In the genomic region with DNA sequence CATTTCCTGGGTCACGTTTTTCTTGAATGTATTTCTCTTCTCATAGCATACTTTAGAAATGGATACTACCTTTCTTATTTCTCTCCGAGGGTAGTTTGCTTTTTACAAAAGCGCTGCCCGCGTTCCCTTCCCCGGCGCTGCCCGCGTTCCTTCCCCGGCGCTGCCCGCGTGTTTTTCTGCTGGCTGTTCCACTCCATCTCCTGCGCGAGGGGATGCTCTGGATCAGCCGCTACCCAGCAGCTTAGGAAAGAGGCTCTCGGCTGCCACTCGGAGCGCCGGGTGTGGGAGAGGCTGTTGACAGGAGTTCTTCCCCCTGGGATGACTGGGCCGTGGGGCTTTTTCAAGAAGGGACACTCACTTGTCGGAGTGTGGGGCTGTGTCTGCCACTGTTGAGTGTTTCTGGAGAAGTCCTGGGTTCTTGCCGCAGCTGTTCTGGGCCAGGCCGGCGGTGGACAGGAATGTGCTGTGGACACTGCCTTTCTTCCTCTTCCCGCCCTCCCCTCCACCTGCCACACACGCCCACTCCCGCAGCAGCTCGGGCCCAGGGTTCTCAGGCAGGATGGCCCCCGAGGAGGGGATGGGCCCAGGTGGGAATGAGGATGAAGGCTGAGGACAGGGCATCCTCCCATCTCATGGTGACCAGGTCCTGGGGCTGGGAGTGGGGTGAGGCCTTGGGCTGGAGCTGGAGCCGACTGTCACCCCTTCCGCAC, we compare ENCODE assay signal across 25 cellular contexts. TPM values are rescaled to one million over a fixed set of nuclear protein-coding genes. Genes with fewer than 3 reads are reported as not detected.
A peak's percentile ranks its signal among the peaks of the same experiment; 100 is the strongest.
DNase-seq lines count a peak whose midpoint lies in the region; ATAC-seq and TF ChIP-seq lines count a peak whose summit lies in the region.
"Had no signal": no experiment of that assay in that cellular context is flagged by ENCODE, and none has a peak within 500 bp of the region (broad histone marks: within the 10 kb centered on the region; RNA-seq: fewer than 3 reads in every experiment).

No MANE protein-coding gene starts in this region.

- peaks cover 20% of the 10 kb centered on the region for H3K4me1 Mint-ChIP-seq in activated naive CD4-positive, alpha-beta T cell treated with anti-CD3 and anti-CD28 coated beads, Interleukin-2, amount 10 ng/mL, durations not matched to agents 7 days and 5 days
- H3K4me1 Mint-ChIP-seq in chondrocyte (ENCODE audit: low read depth) = no peaks in the 10 kb centered on the region

- intact Hi-C loops in lower lobe of right lung (cut with DNase I) = no loop called here
- intact Hi-C loops in spleen (cut with DNase I; ENCODE audit: low total_unique reads) = no loop called here

- H3K27ac ChIP-seq in lower lobe of right lung (no peak overlapping the region), spleen (no peak overlapping the region)
- H3K27ac ChIP-seq: Peyer's patch had no signal

- H3K4me1 ChIP-seq in lower lobe of right lung = peaks cover 6% of the 10 kb centered on the region
- H3K4me1 ChIP-seq in spleen = peaks cover 0 to 10% (median 9%) of the 10 kb centered on the region in 6 donors
- H3K4me1 ChIP-seq: Caco-2 had no signal

- WGBS in spleen, 5 donors = 84 to 90% (median 87%) methylated on average over 31 to 32 of the region's 32 CpGs

- ATAC-seq in lower lobe of right lung = no peak
- ATAC-seq: GM23338, HCT116 had no signal

- no peak for TF ChIP-seq POLR2A in spleen (IDR thresholded peaks at IDR 0.05)

- H3K36me3 ChIP-seq in lower lobe of right lung = no peaks in the 10 kb centered on the region
- H3K36me3 ChIP-seq in spleen = no peaks in the 10 kb centered on the region
- H3K36me3 ChIP-seq: Peyer's patch had no signal

- no peaks in the 10 kb centered on the region for H3K36me3 Mint-ChIP-seq in activated naive CD4-positive, alpha-beta T cell treated with anti-CD3 and anti-CD28 coated beads, Interleukin-2, amount 10 ng/mL, durations not matched to agents 7 days and 5 days
- no peaks in the 10 kb centered on the region for H3K36me3 Mint-ChIP-seq in chondrocyte (ENCODE audit: low read depth)
- H3K36me3 Mint-ChIP-seq: CD4-positive, CD25-positive, alpha-beta regulatory T cell; IgD-negative memory B cell had no signal

- H3K4me3 ChIP-seq in lower lobe of right lung (no peak overlapping the region), spleen (no peak overlapping the region)
- H3K4me3 ChIP-seq: GM23338, Peyer's patch had no signal

- no peaks in the 10 kb centered on the region for H3K27me3 ChIP-seq in lower lobe of right lung (ENCODE audit: low read depth)
- H3K27me3 ChIP-seq in spleen (replicated peaks in 1 of 7) = peaks cover 0 to 45% (median 0%) of the 10 kb centered on the region in 7 donors
- H3K27me3 ChIP-seq: Peyer's patch had no signal

- peak overlapping the region; percentile 68 for H3K27ac Mint-ChIP-seq in activated naive CD4-positive, alpha-beta T cell treated with anti-CD3 and anti-CD28 coated beads, Interleukin-2, amount 10 ng/mL, durations not matched to agents 7 days and 5 days
- no peak overlapping the region for H3K27ac Mint-ChIP-seq in chondrocyte (ENCODE audit: unreplicated experiment)
- H3K27ac Mint-ChIP-seq: GM23338, IgD-negative memory B cell had no signal

- H3K9me3 ChIP-seq in lower lobe of right lung = no peaks in the 10 kb centered on the region
- no peaks in the 10 kb centered on the region for H3K9me3 ChIP-seq in spleen
- H3K9me3 ChIP-seq: Caco-2, Peyer's patch had no signal

- TF ChIP-seq CTCF in chondrocyte (IDR thresholded peaks at IDR 0.05) = no peak
- TF ChIP-seq CTCF in lower lobe of right lung (IDR thresholded peaks at IDR 0.05) = no peak
- no peak for TF ChIP-seq CTCF in spleen (IDR thresholded peaks at IDR 0.05 in 8 of 11, conservative IDR thresholded peaks at IDR 0.05 in 3 of 11)

- H3K4me3 Mint-ChIP-seq in activated naive CD4-positive, alpha-beta T cell treated with anti-CD3 and anti-CD28 coated beads, Interleukin-2, amount 10 ng/mL, durations not matched to agents 7 days and 5 days = no peak overlapping the region
- no peak overlapping the region for H3K4me3 Mint-ChIP-seq in chondrocyte (ENCODE audit: unreplicated experiment)
- H3K4me3 Mint-ChIP-seq: CD4-positive, CD25-positive, alpha-beta regulatory T cell; GM23338 had no signal

- no peaks in the 10 kb centered on the region for H3K9me3 Mint-ChIP-seq in activated naive CD4-positive, alpha-beta T cell treated with anti-CD3 and anti-CD28 coated beads, Interleukin-2, amount 10 ng/mL, durations not matched to agents 7 days and 5 days
- no peaks in the 10 kb centered on the region for H3K9me3 Mint-ChIP-seq in chondrocyte (ENCODE audit: low read depth)
- H3K9me3 Mint-ChIP-seq: IgD-negative memory B cell had no signal

- DNase-seq in activated naive CD4-positive, alpha-beta T cell treated with anti-CD3 and anti-CD28 coated beads, Interleukin-2, amount 10 ng/mL, durations not matched to agents 7 days and 5 days = no peak
- no peak for DNase-seq in activated naive CD4-positive, alpha-beta T cell treated with anti-CD3 and anti-CD28 coated beads, Interleukin-2, amount 50 U/mL, for 16 hours
- DNase-seq in chondrocyte (ENCODE audit: low spot score) (peak; percentile 91), lower lobe of right lung (peak; percentile 40), spleen (peak; percentile 73), NCI-H748 (lab: John Stamatoyannopoulos, UW; ENCODE audit: unreplicated experiment) (no peak), NCI-H1436 (lab: John Stamatoyannopoulos, UW) (no peak), RPMI8226 (no peak)
- DNase-seq: 8988T; Caco-2; CD4-positive, CD25-positive, alpha-beta regulatory T cell; GF-D8; Karpas-422; NCI-H1417 treated with DMSO at 0.1 percent for 48 hours; NCI-H2029 treated with DMSO at 0.1 percent for 48 hours; NCI-H2171; NCI-H446; NK-92 treated with Interleukin-12 subunit alpha and Interleukin-12 subunit beta, amount 100 ng/mL, for 24 hours; SHP77 had no signal

- CTCF ChIA-PET in activated naive CD4-positive, alpha-beta T cell treated with anti-CD3 and anti-CD28 coated beads, Interleukin-2, amount 10 ng/mL, durations not matched to agents 7 days and 5 days (lab: Charles Lee) = no interaction called here

- H3K27me3 Mint-ChIP-seq in activated naive CD4-positive, alpha-beta T cell treated with anti-CD3 and anti-CD28 coated beads, Interleukin-2, amount 10 ng/mL, durations not matched to agents 7 days and 5 days = peaks cover 20% of the 10 kb centered on the region
- peaks cover 16% of the 10 kb centered on the region for H3K27me3 Mint-ChIP-seq in chondrocyte (ENCODE audit: low read depth)
- H3K27me3 Mint-ChIP-seq: CD4-positive, CD25-positive, alpha-beta regulatory T cell had no signal

RNA-seq across cellular contexts. Expression of a gene that starts 30.6 kb away (rescaled TPM):
- 0.34 to 0.74 TPM (median 0.35 TPM) in 3 replicates for total RNA-seq in chondrocyte
- total RNA-seq in lower lobe of right lung = 5.1 TPM
- total RNA-seq in spleen = 1 to 10 TPM in 1 of 7 donors, under 1 TPM in 5, not detected in 1; 0.36 to 1.5 (median 0.65) TPM
- polyA plus RNA-seq in spleen = under 1 TPM; 0.29 to 0.48 (median 0.46) TPM

RNA-seq across cellular contexts. Expression of a gene that starts 49.7 kb away (rescaled TPM):
- total RNA-seq in chondrocyte (0.27 to 0.62 TPM (median 0.37 TPM) in 3 replicates), lower lobe of right lung (1.4 TPM), spleen (1 to 10 TPM in 6 of 7 donors, under 1 TPM in 1; 0.81 to 4.0 (median 1.7) TPM)
- polyA plus RNA-seq in spleen = 1 to 10 TPM in 1 of 3 donors, under 1 TPM in 2; 0.43 to 2.1 (median 0.96) TPM
- total RNA-seq: MCF 10A had no signal
- polyA plus RNA-seq: AG04450; CD4-positive, CD25-positive, alpha-beta regulatory T cell; IgD-negative memory B cell had no signal

Comparison
In these comparisons a context has a peak if more than half of its experiments do, and no peak if none do; other contexts are left out.
1. DNase-seq: peak in chondrocyte (single experiment), lower lobe of right lung (single experiment) and spleen (single experiment); none in activated naive CD4-positive, alpha-beta T cell treated with anti-CD3 and anti-CD28 coated beads, Interleukin-2, amount 10 ng/mL, durations not matched to agents 7 days and 5 days (single experiment), activated naive CD4-positive, alpha-beta T cell treated with anti-CD3 and anti-CD28 coated beads, Interleukin-2, amount 50 U/mL, for 16 hours (single experiment), NCI-H748 (single experiment), NCI-H1436 (single experiment) and RPMI8226 (single experiment).